25 cellular contexts compared by ENCODE assay signal in the genomic region with DNA sequence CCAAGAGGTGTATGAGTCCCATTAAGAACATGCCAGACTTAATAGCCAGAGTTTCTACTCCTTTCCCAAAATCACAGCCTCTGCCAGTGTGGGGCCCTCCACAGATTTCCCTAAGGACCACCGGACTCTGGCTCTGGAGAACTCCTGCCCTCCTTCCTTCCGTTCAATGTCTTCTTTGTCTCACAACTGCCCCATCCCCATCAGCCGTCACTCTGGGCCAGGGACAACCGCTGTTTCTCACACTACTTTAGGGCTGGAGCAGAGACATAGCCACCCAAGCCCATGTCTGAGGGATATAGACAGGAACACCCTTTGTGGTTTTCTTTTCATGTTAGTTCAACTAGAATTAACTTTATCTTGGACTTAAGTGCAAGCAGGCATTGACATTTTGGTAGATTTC. TPM values are rescaled to one million over a fixed set of nuclear protein-coding genes. Genes with fewer than 3 reads are reported as not detected.
"Had no signal": no experiment of that assay in that cellular context is flagged by ENCODE, and none has a peak within 500 bp of the region (broad histone marks: within the 10 kb centered on the region; RNA-seq: fewer than 3 reads in every experiment).

No MANE protein-coding gene starts in this region.

- ATAC-seq: activated CD8-positive, alpha-beta memory T cell treated with anti-CD3 and anti-CD28 coated beads, Interleukin-2, amount 10 ng/mL, durations not matched to agents 7 days and 5 days; activated CD8-positive, alpha-beta T cell treated with anti-CD3 and anti-CD28 coated beads for 36 hours; gastrocnemius medialis; lower lobe of right lung had no signal

- H3K9me3 ChIP-seq: esophagus squamous epithelium, gastrocnemius medialis, lower lobe of right lung, SK-N-SH had no signal

- DNase-seq: activated CD4-positive, alpha-beta T cell treated with anti-CD3 and anti-CD28 coated beads, Interleukin-2, amount 10 ng/mL, durations not matched to agents 7 days and 5 days; activated CD4-positive, CD25-positive, alpha-beta regulatory T cell treated with anti-CD3 and anti-CD28 coated beads, Interleukin-2, amount 50 U/mL, for 72 hours; activated CD8-positive, alpha-beta memory T cell treated with anti-CD3 and anti-CD28 coated beads, Interleukin-2, amount 10 ng/mL, durations not matched to agents 7 days and 5 days; activated CD8-positive, alpha-beta T cell treated with anti-CD3 and anti-CD28 coated beads for 36 hours; activated gamma-delta T cell treated with Interleukin-2 at 50 U/mL for 16 hours; activated T-cell treated with anti-CD3 and anti-CD28 coated beads for 4 hours; amygdala; cortex of kidney; endodermal cell; esophagus squamous epithelium; islet precursor cell; lower lobe of right lung; mesendoderm; naive B cell; occipital lobe; retina; SK-N-SH; stimulated activated CD4-positive, alpha-beta T cell treated with anti-CD3 and anti-CD28 coated beads, Interleukin-12 subunit alpha, Interleukin-12 subunit beta, amount 100 ng/mL, for 4 hours; stimulated activated CD4-positive, alpha-beta T cell treated with anti-CD3 and anti-CD28 coated beads, Interleukin-4, amount 100 ng/mL, for 4 hours; T-helper 2 cell; trophoblast cell; WERI-Rb-1 had no signal

- H3K4me3 ChIP-seq: esophagus squamous epithelium, gastrocnemius medialis, lower lobe of right lung had no signal

- H3K36me3 ChIP-seq: esophagus squamous epithelium, gastrocnemius medialis, lower lobe of right lung, WERI-Rb-1 had no signal

- H3K9ac ChIP-seq: SK-N-SH had no signal

- H3K27ac ChIP-seq: esophagus squamous epithelium, gastrocnemius medialis, lower lobe of right lung, WERI-Rb-1 had no signal

RNA-seq across cellular contexts. Expression of a gene that starts 6.6 kb away (rescaled TPM):
- polyA plus RNA-seq: neural cell had no signal

RNA-seq across cellular contexts. Expression of a gene that starts 17.4 kb away (rescaled TPM):
- total RNA-seq: activated CD4-positive, alpha-beta T cell treated with anti-CD3 and anti-CD28 coated beads, Interleukin-2, amount 10 ng/mL, durations not matched to agents 7 days and 5 days; activated CD8-positive, alpha-beta memory T cell treated with anti-CD3 and anti-CD28 coated beads, Interleukin-2, amount 10 ng/mL, durations not matched to agents 7 days and 5 days; activated CD8-positive, alpha-beta T cell treated with anti-CD3 and anti-CD28 coated beads for 36 hours; endodermal cell; esophagus squamous epithelium; lower lobe of right lung; mucosa of gallbladder; occipital lobe had no signal
- polyA plus RNA-seq: neural cell, SK-N-SH had no signal
